In the genomic region with DNA sequence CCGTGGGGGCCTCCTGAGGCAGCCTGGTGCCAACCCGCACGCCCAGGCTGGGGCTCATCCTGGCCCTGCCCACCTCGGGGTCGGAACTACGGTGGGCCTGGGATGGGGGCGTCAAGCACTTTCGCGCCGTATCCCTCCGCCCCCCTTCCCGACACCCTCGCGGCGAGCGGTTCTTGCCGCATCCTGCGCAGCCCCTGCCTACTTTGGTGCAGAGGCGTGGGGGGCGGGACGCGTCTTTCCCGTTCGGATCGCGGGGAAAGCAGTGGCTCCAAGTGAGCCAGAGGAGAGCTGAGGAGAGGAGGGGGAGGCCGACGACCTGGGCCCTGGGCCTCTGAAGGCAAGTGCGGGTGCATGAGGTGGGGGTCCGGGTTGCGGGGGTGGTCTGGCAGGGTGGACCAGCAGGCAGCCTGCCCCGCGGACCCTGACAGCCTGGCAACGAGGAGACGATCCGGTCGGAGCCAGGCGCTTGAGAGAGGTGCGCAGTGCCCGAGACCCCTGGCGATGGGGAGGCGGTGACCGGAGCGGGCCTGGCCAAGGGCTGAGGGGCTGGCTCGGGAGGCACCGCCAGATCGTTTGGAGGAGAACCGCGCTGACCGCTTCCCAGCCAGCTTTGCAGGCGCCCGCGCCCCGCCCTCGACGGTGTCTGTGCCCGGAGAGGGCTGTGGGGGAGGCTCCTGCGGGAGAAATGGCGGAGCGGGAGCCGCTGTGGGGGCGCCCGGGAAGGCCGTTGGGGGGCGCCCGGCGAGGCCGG, we compare ENCODE assay signal across 10 cellular contexts. TPM values are rescaled to one million over a fixed set of nuclear protein-coding genes. Genes with fewer than 3 reads are reported as not detected.
DNase-seq lines count a peak whose midpoint lies in the region; ATAC-seq, FAIRE-seq and TF ChIP-seq lines count a peak whose summit lies in the region.
"Had no signal": no experiment of that assay in that cellular context is flagged by ENCODE, and none has a peak within 500 bp of the region (broad histone marks: within the 10 kb centered on the region; RNA-seq: fewer than 3 reads in every experiment).

TSS of gene GPRASP2 (plus strand) at position 233 of the 751 bp plus-strand sequence. CDS start 2,422 bp downstream, outside the sequence.

- in situ Hi-C loops in Panc1 (cut with HindIII; ENCODE audit: low pct_unique_long_range_greater_than_20kb, low sequenced_read_pairs), result no loop called here

- FAIRE-seq in bronchial epithelial cell (lab: Jason Lieb, UNC), result no peak
- FAIRE-seq: endometrium, GM18507 had no signal

- DNase-seq in activated gamma-delta T cell (lab: John Stamatoyannopoulos, UW) (peak; percentile 25), activated gamma-delta T cell treated with Interleukin-2 at 50 U/mL for 16 hours (no peak), Panc1 (ENCODE audit: low read depth, low spot score) (no peak), bronchial epithelial cell (ENCODE audit: low read depth) (no peak), retinal pigment epithelial cell (ENCODE audit: low read depth) (no peak)

- H3K9me3 ChIP-seq in Panc1 (ENCODE audit: control insufficient read depth, insufficient read depth, low read depth, low read length) (no peaks in the 10 kb centered on the region), iPS-20b (ENCODE audit: insufficient read depth, low read depth, low read length) (no peaks in the 10 kb centered on the region)

- no TSS peak for BruUV-seq in Panc1 (replicated peaks; lab: Mats Ljungman, UMichigan)

- TF ChIP-seq CTCF in Panc1 (IDR thresholded peaks at IDR 0.05), result no peak
- TF ChIP-seq CTCF in bronchial epithelial cell (IDR thresholded peaks at IDR 0.05; ENCODE audit: insufficient read depth, low read length, severe bottlenecking), result no peak
- TF ChIP-seq CTCF in retinal pigment epithelial cell (conservative IDR thresholded peaks at IDR 0.05; ENCODE audit: low read depth, low read length), result no peak

- H3K9ac ChIP-seq in iPS-20b (ENCODE audit: low read depth, low read length), result peak within 1 kb of the TSS; percentile 65; the same call in 1 of the 2 replicates

- CTCF ChIA-PET in Panc1 (lab: Charles Lee), result interaction anchor here (0.6 kb wide), 1 partner anchor 644 kb away, joined by 3 read pairs; no protein-coding TSS in a partner anchor

- H3K36me3 ChIP-seq in Panc1 (ENCODE audit: control insufficient read depth, insufficient read depth, low read length) (no peaks in the 10 kb centered on the region), bronchial epithelial cell (ENCODE audit: control insufficient read depth, insufficient read depth, low read length) (no peaks in the 10 kb centered on the region), iPS-20b (ENCODE audit: insufficient read depth, low read depth, low read length) (peaks cover 7% of the 10 kb centered on the region; the same call in 1 of the 2 replicates)

- POLR2A ChIA-PET in Panc1 (lab: Charles Lee), result no interaction called here

- H3K27me3 ChIP-seq in Panc1 (ENCODE audit: control insufficient read depth, insufficient read depth, low read length), result no peaks in the 10 kb centered on the region
- H3K27me3 ChIP-seq in bronchial epithelial cell (ENCODE audit: control insufficient read depth, insufficient read depth, low read length), result no peaks in the 10 kb centered on the region
- H3K27me3 ChIP-seq in iPS-20b (ENCODE audit: insufficient read depth, low read length), result peaks cover 9% of the 10 kb centered on the region; the same call in 1 of the 2 replicates

- no peak within 1 kb of the TSS; the same call in 1 of the 2 replicates for H3K27ac ChIP-seq in Panc1 (ENCODE audit: low read length)
- H3K27ac ChIP-seq in iPS-20b (ENCODE audit: low read length), result no peak within 1 kb of the TSS

- H3K4me3 ChIP-seq in Panc1 (ENCODE audit: low read depth in 2 of 2, low read length in 2 of 2) (peak within 1 kb of the TSS; percentile 63 to 85), bronchial epithelial cell (ENCODE audit: low read depth, low read length) (peak within 1 kb of the TSS; percentile 57), iPS-20b (ENCODE audit: low read length) (peak within 1 kb of the TSS; percentile 82), retinal pigment epithelial cell (ENCODE audit: low read length) (peak within 1 kb of the TSS; percentile 68)

- intact Hi-C loops in Panc1 (cut with micrococcal nuclease; ENCODE audit: unreplicated experiment), result loop anchor here (5.0 kb wide), 1 partner anchor 110 kb away; no protein-coding TSS in a partner anchor

- ATAC-seq in Panc1 (peak; percentile 92), HG03196 (IDR thresholded peaks at IDR 0.05; ENCODE audit: unreplicated experiment) (no peak), HG02852 (IDR thresholded peaks at IDR 0.05; ENCODE audit: unreplicated experiment) (no peak)

- H3K4me1 ChIP-seq in Panc1 (ENCODE audit: control insufficient read depth, insufficient read depth, low read length) (no peaks in the 10 kb centered on the region), iPS-20b (ENCODE audit: insufficient read depth, low read length) (no peaks in the 10 kb centered on the region)

RNA-seq across cellular contexts. Expression of gene GPRASP2, which starts in this region (rescaled TPM):
- total RNA-seq in Panc1 (2021; ENCODE audit: unreplicated experiment) (7.4 TPM), bronchial epithelial cell (4.2 and 9.6 TPM in 2 replicates)
- polyA plus RNA-seq in Panc1 (2012; ENCODE audit: insufficient read length), result 4.2 TPM
